Comparison of ENCODE assay signal across 1 cellular context in genomic region chr10:620417-620816, GRCh38.
TF ChIP-seq lines count a peak whose summit lies in the region.

No MANE protein-coding gene starts in this region.

TF ChIP-seq in GM12878, 131 proteins besides CTCF, POLR2A, EP300 and RAD21 (continued from another document):
- TF ChIP-seq, protein P1, sequence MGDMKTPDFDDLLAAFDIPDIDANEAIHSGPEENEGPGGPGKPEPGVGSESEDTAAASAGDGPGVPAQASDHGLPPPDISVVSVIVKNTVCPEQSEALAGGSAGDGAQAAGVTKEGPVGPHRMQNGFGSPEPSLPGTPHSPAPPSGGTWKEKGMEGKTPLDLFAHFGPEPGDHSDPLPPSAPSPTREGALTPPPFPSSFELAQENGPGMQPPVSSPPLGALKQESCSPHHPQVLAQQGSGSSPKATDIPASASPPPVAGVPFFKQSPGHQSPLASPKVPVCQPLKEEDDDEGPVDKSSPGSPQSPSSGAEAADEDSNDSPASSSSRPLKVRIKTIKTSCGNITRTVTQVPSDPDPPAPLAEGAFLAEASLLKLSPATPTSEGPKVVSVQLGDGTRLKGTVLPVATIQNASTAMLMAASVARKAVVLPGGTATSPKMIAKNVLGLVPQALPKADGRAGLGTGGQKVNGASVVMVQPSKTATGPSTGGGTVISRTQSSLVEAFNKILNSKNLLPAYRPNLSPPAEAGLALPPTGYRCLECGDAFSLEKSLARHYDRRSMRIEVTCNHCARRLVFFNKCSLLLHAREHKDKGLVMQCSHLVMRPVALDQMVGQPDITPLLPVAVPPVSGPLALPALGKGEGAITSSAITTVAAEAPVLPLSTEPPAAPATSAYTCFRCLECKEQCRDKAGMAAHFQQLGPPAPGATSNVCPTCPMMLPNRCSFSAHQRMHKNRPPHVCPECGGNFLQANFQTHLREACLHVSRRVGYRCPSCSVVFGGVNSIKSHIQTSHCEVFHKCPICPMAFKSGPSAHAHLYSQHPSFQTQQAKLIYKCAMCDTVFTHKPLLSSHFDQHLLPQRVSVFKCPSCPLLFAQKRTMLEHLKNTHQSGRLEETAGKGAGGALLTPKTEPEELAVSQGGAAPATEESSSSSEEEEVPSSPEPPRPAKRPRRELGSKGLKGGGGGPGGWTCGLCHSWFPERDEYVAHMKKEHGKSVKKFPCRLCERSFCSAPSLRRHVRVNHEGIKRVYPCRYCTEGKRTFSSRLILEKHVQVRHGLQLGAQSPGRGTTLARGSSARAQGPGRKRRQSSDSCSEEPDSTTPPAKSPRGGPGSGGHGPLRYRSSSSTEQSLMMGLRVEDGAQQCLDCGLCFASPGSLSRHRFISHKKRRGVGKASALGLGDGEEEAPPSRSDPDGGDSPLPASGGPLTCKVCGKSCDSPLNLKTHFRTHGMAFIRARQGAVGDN (IDR thresholded peaks at IDR 0.05), result no peak
- TF ChIP-seq IKZF1 (conservative IDR thresholded peaks at IDR 0.05), result peak; percentile 23; the same call in 1 of the 2 replicates
